ENCODE assay signal across 20 cellular contexts in the genomic region with DNA sequence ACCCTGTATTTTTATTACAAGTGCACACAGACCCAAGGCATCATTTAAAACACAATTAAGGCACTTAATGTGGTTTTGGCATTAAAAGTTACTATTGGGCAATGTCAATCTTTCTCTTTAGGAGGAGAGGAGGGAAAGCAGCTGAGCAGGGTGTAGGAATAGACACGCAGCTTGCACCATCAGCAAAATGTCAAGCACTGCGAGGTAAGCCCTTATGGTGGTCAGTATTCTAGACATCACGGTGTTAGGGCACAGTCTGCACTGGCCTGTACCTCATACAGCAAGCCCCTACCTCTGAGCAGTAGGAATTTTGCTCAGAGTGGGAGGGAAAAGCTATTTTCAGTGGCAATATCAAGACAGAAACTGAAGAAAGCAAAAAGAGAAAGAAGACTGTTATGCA.
"Had no signal": no experiment of that assay in that cellular context is flagged by ENCODE, and none has a peak within 500 bp of the region (broad histone marks: within the 10 kb centered on the region; RNA-seq: fewer than 3 reads in every experiment).

No MANE protein-coding gene starts in this region.

- H3K27me3 ChIP-seq: right lobe of liver, tibial nerve, uterus had no signal

- H3K4me3 ChIP-seq: mucosa of descending colon, right lobe of liver, SK-N-MC, smooth muscle cell, tibial nerve, uterus had no signal

- FAIRE-seq: colon, islet of Langerhans had no signal

- H3K9me3 ChIP-seq: mucosa of descending colon, right lobe of liver, tibial nerve, uterus had no signal

- H3K4me2 ChIP-seq: smooth muscle cell had no signal

- H3K36me3 ChIP-seq: right lobe of liver, tibial nerve, uterus had no signal

- ATAC-seq: activated CD4-positive, alpha-beta T cell treated with anti-CD3 and anti-CD28 coated beads for 36 hours; left colon; mucosa of descending colon; right lobe of liver; stimulated activated naive CD8-positive, alpha-beta T cell treated with anti-CD3 and anti-CD28 coated beads, Interleukin-15, Interleukin-2, amounts not matched to agents 100 U/mL and 50 U/mL, for 24 hours; WTC11 had no signal

- DNase-seq: activated CD4-positive, alpha-beta T cell treated with anti-CD3 and anti-CD28 coated beads for 36 hours; activated CD4-positive, alpha-beta T cell treated with anti-CD3 and anti-CD28 coated beads, Interleukin-2, amount 50 U/mL, for 48 hours; activated naive CD4-positive, alpha-beta T cell treated with Interleukin-2 at 50 U/mL for 16 hours; activated naive CD8-positive, alpha-beta T cell treated with anti-CD3 and anti-CD28 coated beads, Interleukin-2, amount 10 ng/mL, durations not matched to agents 7 days and 5 days; amygdala; caudate nucleus; erythroblast; hippocampal formation; left colon; mucosa of descending colon; naive B cell; right lobe of liver; stimulated activated naive CD8-positive, alpha-beta T cell treated with anti-CD3 and anti-CD28 coated beads, Interleukin-15, Interleukin-2, amounts not matched to agents 100 U/mL and 50 U/mL, for 24 hours; uterus had no signal

- H3K4me1 ChIP-seq: right lobe of liver, tibial nerve, uterus had no signal

- H3K27ac ChIP-seq: right lobe of liver, SK-N-MC, uterus had no signal
